In the genomic region with DNA sequence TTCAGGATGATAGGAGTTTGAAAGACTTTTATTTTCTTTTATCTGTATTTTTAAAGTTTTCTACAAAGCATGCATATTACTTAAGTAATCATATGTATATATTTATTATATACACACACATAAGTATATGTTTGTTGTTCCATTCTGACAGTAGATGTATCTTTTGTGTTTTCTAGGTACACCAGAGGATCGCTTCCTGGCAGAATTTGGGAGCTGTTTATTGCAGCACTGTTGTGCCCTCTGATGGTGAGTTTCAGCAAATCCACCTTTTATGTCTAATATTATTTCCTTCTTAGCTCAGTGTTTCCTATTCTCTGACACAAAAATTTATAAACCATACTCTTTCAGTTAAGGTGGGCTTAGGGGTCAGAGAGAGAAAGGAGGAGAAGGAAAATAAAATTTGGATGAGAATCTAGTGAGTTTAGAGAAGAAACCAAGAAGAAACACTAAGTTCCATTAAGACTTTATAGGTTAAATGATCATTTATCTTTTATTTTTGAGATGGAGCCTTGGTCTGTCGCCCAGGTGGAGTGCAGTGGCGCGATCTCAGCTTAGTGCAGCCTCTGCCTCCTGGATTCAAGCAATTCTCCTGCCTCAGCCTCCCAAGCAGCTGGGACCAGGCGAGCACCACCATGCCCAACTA, we compare ENCODE assay signal across 8 cellular contexts. TPM values are rescaled to one million over a fixed set of nuclear protein-coding genes. Genes with fewer than 3 reads are reported as not detected.
DNase-seq lines count a peak whose midpoint lies in the region; ATAC-seq, FAIRE-seq and TF ChIP-seq lines count a peak whose summit lies in the region.

No MANE protein-coding gene starts in this region.

- no peak for TF ChIP-seq POLR2A in endothelial cell of umbilical vein (IDR thresholded peaks at IDR 0.05; ENCODE audit: low read depth, low read length)

- H3K4me1 Mint-ChIP-seq in mesothelial cell of epicardium: peaks cover 44% of the 10 kb centered on the region

- H3K4me2 ChIP-seq in endothelial cell of umbilical vein (ENCODE audit: insufficient read depth, low read length): no peak overlapping the region

- no peaks in the 10 kb centered on the region for H4K20me1 ChIP-seq in endothelial cell of umbilical vein (replicated peaks; ENCODE audit: control insufficient read depth, extremely low read depth, insufficient read depth, low read length)

- H3K9me3 ChIP-seq in endothelial cell of umbilical vein (replicated peaks; ENCODE audit: control insufficient read depth, insufficient read depth, low read length): no peaks in the 10 kb centered on the region
- H3K9me3 ChIP-seq in aorta (ENCODE audit: control insufficient read depth, low read length): no peaks in the 10 kb centered on the region

- TF ChIP-seq CTCF in endothelial cell of umbilical vein (IDR thresholded peaks at IDR 0.05; ENCODE audit: extremely low read depth in 1 of 2, insufficient read depth in 1 of 2, low read depth in 1 of 2, low read length in 2 of 2) (peak; percentile 40 to 46), mesothelial cell of epicardium (IDR thresholded peaks at IDR 0.05; ENCODE audit: unreplicated experiment) (peak; percentile 55)

- no peak overlapping the region for H3K9ac ChIP-seq in endothelial cell of umbilical vein (replicated peaks; ENCODE audit: extremely low read depth, insufficient read depth, low read length)

- FAIRE-seq in endothelial cell of umbilical vein (lab: Jason Lieb, UNC): peak; percentile 49

- CTCF ChIA-PET in endothelial cell of umbilical vein (lab: Charles Lee): interaction anchor here (0.6 to 3.9 kb wide), 66 partner anchors 9 to 490 kb away, joined by 3 to 133 read pairs (median 4); a partner anchor contains a TSS

- H3K27ac ChIP-seq in endothelial cell of umbilical vein (ENCODE audit: insufficient read depth, low read depth, low read length) (no peak overlapping the region), aorta (ENCODE audit: low read depth in 1 of 2, low read length in 2 of 2) (no peak overlapping the region)

- no peak overlapping the region for H3K4me3 Mint-ChIP-seq in mesothelial cell of epicardium

- H3K9me3 Mint-ChIP-seq in mesothelial cell of epicardium: no peaks in the 10 kb centered on the region

- H3K4me3 ChIP-seq in endothelial cell of umbilical vein (replicated peaks in 1 of 3; ENCODE audit: insufficient read depth in 1 of 3, low read depth in 1 of 3, low read length in 3 of 3): no peak overlapping the region
- no peak overlapping the region for H3K4me3 ChIP-seq in aorta (ENCODE audit: low read length in 2 of 2)

- H3K36me3 Mint-ChIP-seq in mesothelial cell of epicardium: peaks cover 5% of the 10 kb centered on the region

- H3K27me3 Mint-ChIP-seq in mesothelial cell of epicardium (ENCODE audit: low read depth): no peaks in the 10 kb centered on the region

- H3K27me3 ChIP-seq in endothelial cell of umbilical vein (ENCODE audit: control insufficient read depth in 2 of 2, insufficient read depth in 2 of 2, low read length in 2 of 2): no peaks in the 10 kb centered on the region
- no peaks in the 10 kb centered on the region for H3K27me3 ChIP-seq in aorta (ENCODE audit: control insufficient read depth in 1 of 2, insufficient read depth in 2 of 2, low read length in 1 of 2)

- POLR2A ChIA-PET in endothelial cell of umbilical vein (lab: Charles Lee): interaction anchor here (0.9 kb wide), 1 partner anchor 142 kb away, joined by 4 read pairs; no protein-coding TSS in a partner anchor

- H3K4me1 ChIP-seq in endothelial cell of umbilical vein (ENCODE audit: control insufficient read depth, extremely low read depth, insufficient read depth, low read length) (peaks cover 5% of the 10 kb centered on the region), aorta (ENCODE audit: control insufficient read depth in 1 of 2, insufficient read depth in 2 of 2, low read length in 2 of 2) (no peaks in the 10 kb centered on the region)

- dilution Hi-C loops in endothelial cell of umbilical vein (cut with MboI; ENCODE audit: extremely low pct_ligation_motif_present, low sequenced_read_pairs): no loop called here

- no peaks in the 10 kb centered on the region for H3K79me2 ChIP-seq in endothelial cell of umbilical vein (ENCODE audit: control insufficient read depth, insufficient read depth, low read length)

- H3K36me3 ChIP-seq in endothelial cell of umbilical vein (ENCODE audit: control insufficient read depth in 2 of 2, extremely low read depth in 1 of 2, insufficient read depth in 2 of 2, low read length in 2 of 2): peaks cover 0 to 2% of the 10 kb centered on the region in 2 experiments
- H3K36me3 ChIP-seq in aorta (ENCODE audit: control insufficient read depth in 1 of 2, insufficient read depth in 2 of 2, low read length in 1 of 2): peaks cover 0 to 2% of the 10 kb centered on the region in 2 donors

- WGBS in aorta, 2 donors: 71 to 79% methylated on average over 5 of the region's 5 CpGs

- intact Hi-C loops in endothelial cell of umbilical vein (cut with micrococcal nuclease) (loop anchor here (1.0 to 10.0 kb wide), 5 partner anchors 110 to 470 kb away; a partner anchor contains a TSS), aorta (cut with DNase I) (loop anchor here (2.0 to 10.0 kb wide), 5 partner anchors 132 to 470 kb away; a partner anchor contains a TSS)

- ATAC-seq in aorta (ENCODE audit: low FRiP score) (peak; percentile 76), HG03196 (IDR thresholded peaks at IDR 0.05; ENCODE audit: unreplicated experiment) (no peak)

- no peaks in the 10 kb centered on the region for H3K9me1 ChIP-seq in endothelial cell of umbilical vein (replicated peaks; ENCODE audit: control insufficient read depth, extremely low read depth, insufficient read depth, low read length)

- BruUV-seq in endothelial cell of umbilical vein (replicated peaks; lab: Mats Ljungman, UMichigan): no TSS peak

- H3K27ac Mint-ChIP-seq in mesothelial cell of epicardium: no peak overlapping the region

- peak in 3 of 4 experiments; percentile 1 to 7 (median 2) for DNase-seq in stimulated activated CD4-positive, alpha-beta T cell treated with anti-CD3 and anti-CD28 coated beads, Interleukin-1b, Interleukin-23, amount 100 ng/mL, for 24 hours (ENCODE audit: low read depth in 4 of 4, low spot score in 1 of 4)
- no peak for DNase-seq in stimulated activated CD4-positive, alpha-beta T cell treated with anti-CD3 and anti-CD28 coated beads, Interleukin-12 subunit alpha, Interleukin-12 subunit beta, amount 100 ng/mL, for 4 hours
- DNase-seq in NCI-H1092 treated with DMSO at 0.1 percent for 48 hours (lab: John Stamatoyannopoulos, UW) (peak; percentile 58), T-helper 22 cell (ENCODE audit: low read depth) (peak; percentile 7), endothelial cell of umbilical vein (ENCODE audit: low read depth, low spot score) (peak; percentile 80), mesothelial cell of epicardium (ENCODE audit: low spot score in 2 of 2, unreplicated experiment in 2 of 2) (peak; percentile 22 to 45), aorta (no peak)

- no peak overlapping the region for H2AFZ ChIP-seq in endothelial cell of umbilical vein (ENCODE audit: low read depth, low read length)

TF ChIP-seq in endothelial cell of umbilical vein, 7 proteins besides CTCF, POLR2A, EP300 and RAD21:
- TF ChIP-seq POLR2AphosphoS5 (IDR thresholded peaks at IDR 0.05; ENCODE audit: insufficient read depth, low read depth, low read length) (no peak), JUN (IDR thresholded peaks at IDR 0.05; ENCODE audit: borderline replicate concordance, insufficient read depth, insufficient read length, low read depth) (no peak), FOS (IDR thresholded peaks at IDR 0.05; ENCODE audit: borderline replicate concordance, insufficient read depth, low read length) (no peak), GATA2 (IDR thresholded peaks at IDR 0.05; ENCODE audit: insufficient read depth, insufficient read length, low read depth, low read length) (no peak), MYC (IDR thresholded peaks at IDR 0.05; ENCODE audit: low read depth, low read length) (no peak), EZH2 (IDR thresholded peaks at IDR 0.05; ENCODE audit: borderline replicate concordance, low read depth, low read length, severe bottlenecking) (no peak)
- TF ChIP-seq, protein P1, sequence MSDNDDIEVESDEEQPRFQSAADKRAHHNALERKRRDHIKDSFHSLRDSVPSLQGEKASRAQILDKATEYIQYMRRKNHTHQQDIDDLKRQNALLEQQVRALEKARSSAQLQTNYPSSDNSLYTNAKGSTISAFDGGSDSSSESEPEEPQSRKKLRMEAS (IDR thresholded peaks at IDR 0.05; ENCODE audit: insufficient read depth, insufficient read length): no peak

RNA-seq across cellular contexts. Expression of a gene that starts 59.2 kb away (rescaled TPM):
- total RNA-seq in endothelial cell of umbilical vein (0.15 TPM in 1 of 2 replicates, not detected in the other), mesothelial cell of epicardium (0.34 to 0.72 TPM (median 0.38 TPM) in 3 replicates), aorta (under 1 TPM; 0.15 to 0.23 TPM)
- polyA plus RNA-seq in endothelial cell of umbilical vein (0.05 TPM in 1 of 2 replicates, not detected in the other), aorta (not detected)
- 0.03 and 0.05 TPM in 2 replicates for polyA plus RNA-seq in endothelial cell of umbilical vein (2011; cell fraction: cytosol; rRNA removed)
- 0.18 and 0.32 TPM in 2 replicates for polyA plus RNA-seq in endothelial cell of umbilical vein (2011; cell fraction: nucleus; rRNA removed)
- polyA plus RNA-seq in endothelial cell of umbilical vein (2012): not detected in 2 replicates
- polyA minus RNA-seq in endothelial cell of umbilical vein: 0.49 and 0.61 TPM in 2 replicates
- polyA minus RNA-seq in endothelial cell of umbilical vein (2011; cell fraction: cytosol; rRNA and poly(A)+ RNA removed): not detected
- 0.43 and 0.67 TPM in 2 replicates for polyA minus RNA-seq in endothelial cell of umbilical vein (2011; cell fraction: nucleus; rRNA and poly(A)+ RNA removed)

Comparison
In these comparisons a context has a peak if more than half of its experiments do, and no peak if none do; other contexts are left out.
1. DNase-seq: peak in stimulated activated CD4-positive, alpha-beta T cell treated with anti-CD3 and anti-CD28 coated beads, Interleukin-1b, Interleukin-23, amount 100 ng/mL, for 24 hours (3 of 4), NCI-H1092 treated with DMSO at 0.1 percent for 48 hours (single experiment), T-helper 22 cell (single experiment), endothelial cell of umbilical vein (single experiment) and mesothelial cell of epicardium (2 of 2); none in stimulated activated CD4-positive, alpha-beta T cell treated with anti-CD3 and anti-CD28 coated beads, Interleukin-12 subunit alpha, Interleukin-12 subunit beta, amount 100 ng/mL, for 4 hours (single experiment) and aorta (0 of 2).